In genomic region chr9:99635032-99635431, GRCh38 we compare ENCODE assay signal across 19 cellular contexts.
A peak's percentile ranks its signal among the peaks of the same experiment; 100 is the strongest.
DNase-seq lines count a peak whose midpoint lies in the region; ATAC-seq and TF ChIP-seq lines count a peak whose summit lies in the region.
"Had no signal": no experiment of that assay in that cellular context is flagged by ENCODE, and none has a peak within 500 bp of the region (broad histone marks: within the 10 kb centered on the region; RNA-seq: fewer than 3 reads in every experiment).

No MANE protein-coding gene starts in this region.

- H3K23ac ChIP-seq in IMR-90 (ENCODE audit: low read depth, low read length), result no peak overlapping the region

- no peak overlapping the region for H3K14ac ChIP-seq in IMR-90 (replicated peaks; ENCODE audit: low read depth, low read length)

- H3K9ac ChIP-seq in IMR-90 (ENCODE audit: low read depth, low read length), result no peak overlapping the region

- peak; percentile 54 for DNase-seq in AG10803 (ENCODE audit: low read depth)
- DNase-seq in IMR-90, result peak; percentile 10
- DNase-seq in brain microvascular endothelial cell, result peak; percentile 4
- peak; percentile 31 for DNase-seq in myocyte (ENCODE audit: low read depth)
- DNase-seq in activated CD4-positive, alpha-beta T cell treated with anti-CD3 and anti-CD28 coated beads, Interleukin-2, amount 10 ng/mL, durations not matched to agents 24 days and 14 days, result no peak
- no peak for DNase-seq in NCI-H187 treated with DMSO at 0.1 percent for 48 hours (lab: John Stamatoyannopoulos, UW)
- no peak for DNase-seq in Right ventricle myocardium inferior (ENCODE audit: missing footprints)
- DNase-seq: activated CD4-positive, alpha-beta T cell treated with anti-CD3 and anti-CD28 coated beads for 36 hours; activated naive CD4-positive, alpha-beta T cell treated with anti-CD3 and anti-CD28 coated beads for 36 hours; activated T-cell treated with anti-CD3 and anti-CD28 coated beads, Interleukin-2, amount 50 U/mL, for 48 hours; aorta; cerebellar nuclear complex; effector CD8-positive, alpha-beta T cell; KG1; NCI-H1694 treated with DMSO at 0.1 percent for 48 hours; NCI-H748 treated with DMSO at 0.1 percent for 48 hours; nucleus accumbens; SHP77 had no signal

- no peak overlapping the region for H2BK120ac ChIP-seq in IMR-90 (ENCODE audit: low read depth, low read length)

- peaks cover 2% of the 10 kb centered on the region; the same call in 1 of the 2 replicates for H3K27me3 ChIP-seq in IMR-90 (ENCODE audit: control insufficient read depth, insufficient read depth, low read length)
- H3K27me3 ChIP-seq in brain microvascular endothelial cell (replicated peaks), result no peaks in the 10 kb centered on the region

- H4K91ac ChIP-seq in IMR-90 (ENCODE audit: insufficient read depth, low read depth, low read length), result no peak overlapping the region

- no peak overlapping the region for H3K4me3 Mint-ChIP-seq in activated CD4-positive, alpha-beta T cell treated with anti-CD3 and anti-CD28 coated beads, Interleukin-2, amount 10 ng/mL, durations not matched to agents 24 days and 14 days
- H3K4me3 Mint-ChIP-seq: activated CD4-positive, alpha-beta T cell treated with anti-CD3 and anti-CD28 coated beads for 36 hours; activated naive CD4-positive, alpha-beta T cell treated with anti-CD3 and anti-CD28 coated beads for 36 hours had no signal

- H3K4me3 ChIP-seq in AG10803 (ENCODE audit: low read length) (no peak overlapping the region), IMR-90 (ENCODE audit: insufficient read depth, low read depth, low read length) (no peak overlapping the region), brain microvascular endothelial cell (ENCODE audit: low read depth, low read length) (no peak overlapping the region)

- H3K27me3 Mint-ChIP-seq in activated CD4-positive, alpha-beta T cell treated with anti-CD3 and anti-CD28 coated beads, Interleukin-2, amount 10 ng/mL, durations not matched to agents 24 days and 14 days, result peaks cover 6% of the 10 kb centered on the region

- no peaks in the 10 kb centered on the region for H3K9me3 Mint-ChIP-seq in activated CD4-positive, alpha-beta T cell treated with anti-CD3 and anti-CD28 coated beads, Interleukin-2, amount 10 ng/mL, durations not matched to agents 24 days and 14 days
- H3K9me3 Mint-ChIP-seq: activated naive CD4-positive, alpha-beta T cell treated with anti-CD3 and anti-CD28 coated beads for 36 hours had no signal

- TF ChIP-seq POLR2A in IMR-90 (IDR thresholded peaks at IDR 0.05; ENCODE audit: low read depth, low read length), result no peak

- no peak overlapping the region for H2AFZ ChIP-seq in IMR-90 (replicated peaks; ENCODE audit: low read length, poor library complexity)

- no peaks in the 10 kb centered on the region for H4K20me1 ChIP-seq in IMR-90 (ENCODE audit: insufficient read depth, low read length)

- WGBS in IMR-90 (ENCODE audit: extremely low coverage in 2 of 2, insufficient read length in 1 of 2), 2 experiments, result 20% methylated on average over 1 of the region's 3 CpGs; no CpG with 5 or more reads in 1 of the 2 experiments

- H2AK9ac ChIP-seq in IMR-90 (replicated peaks; ENCODE audit: low read depth, low read length, poor library complexity), result no peak overlapping the region

- H3K4ac ChIP-seq in IMR-90 (ENCODE audit: low read depth, low read length), result no peak overlapping the region

- no peak overlapping the region for H2BK20ac ChIP-seq in IMR-90 (ENCODE audit: low read depth, low read length)

- dilution Hi-C loops in IMR-90 (cut with HindIII; ENCODE audit: low sequenced_read_pairs, unreplicated experiment), result no loop called here

- H4K5ac ChIP-seq in IMR-90 (ENCODE audit: low read depth, low read length), result no peak overlapping the region

- ATAC-seq in IMR-90 (ENCODE audit: low read depth), result no peak; the same call in 1 of the 2 replicates
- no peak for ATAC-seq in Right ventricle myocardium inferior
- no peak for ATAC-seq in GM18498 (IDR thresholded peaks at IDR 0.05; ENCODE audit: unreplicated experiment)
- ATAC-seq: activated CD4-positive, alpha-beta T cell treated with anti-CD3 and anti-CD28 coated beads for 36 hours had no signal

- POLR2A ChIA-PET in IMR-90 (lab: Charles Lee; ENCODE audit: unreplicated experiment), result no interaction called here

- no peaks in the 10 kb centered on the region for H3K9me3 ChIP-seq in IMR-90 (ENCODE audit: control insufficient read depth, insufficient read depth, low read length)

- H3K36me3 ChIP-seq in IMR-90 (ENCODE audit: control insufficient read depth, insufficient read depth, low read length) (no peaks in the 10 kb centered on the region), brain microvascular endothelial cell (replicated peaks) (no peaks in the 10 kb centered on the region)

- H2BK15ac ChIP-seq in IMR-90 (ENCODE audit: low read depth, low read length), result no peak overlapping the region

- H2BK5ac ChIP-seq in IMR-90 (ENCODE audit: low read depth, low read length, poor library complexity, severe bottlenecking), result no peak overlapping the region

- H3K4me1 Mint-ChIP-seq in activated CD4-positive, alpha-beta T cell treated with anti-CD3 and anti-CD28 coated beads, Interleukin-2, amount 10 ng/mL, durations not matched to agents 24 days and 14 days, result no peaks in the 10 kb centered on the region
- H3K4me1 Mint-ChIP-seq: activated CD4-positive, alpha-beta T cell treated with anti-CD3 and anti-CD28 coated beads for 36 hours had no signal

- H3K27ac ChIP-seq in IMR-90 (ENCODE audit: insufficient read depth, low read length) (no peak overlapping the region), brain microvascular endothelial cell (no peak overlapping the region)

- H3K56ac ChIP-seq in IMR-90 (ENCODE audit: extremely low read depth, insufficient read depth, low read length), result no peak overlapping the region

- no peaks in the 10 kb centered on the region for H3K9me1 ChIP-seq in IMR-90 (ENCODE audit: insufficient read depth, low read length)

- BruUV-seq in IMR-90 (replicated peaks; lab: Mats Ljungman, UMichigan), result no TSS peak

- TF ChIP-seq CTCF in AG10803 (conservative IDR thresholded peaks at IDR 0.05; ENCODE audit: low read length) (no peak), IMR-90 (conservative IDR thresholded peaks at IDR 0.05; ENCODE audit: low read depth, low read length) (no peak), brain microvascular endothelial cell (IDR thresholded peaks at IDR 0.05; ENCODE audit: low read depth, low read length, missing control alignments) (no peak)

- TF ChIP-seq RAD21 in IMR-90 (IDR thresholded peaks at IDR 0.05; ENCODE audit: low read length), result no peak

- CTCF ChIA-PET in IMR-90 (lab: Yijun Ruan, JAX), result no interaction called here

- intact Hi-C loops in IMR-90 (cut with micrococcal nuclease) (no loop called here), Right ventricle myocardium inferior (cut with DNase I) (no loop called here)
- intact Hi-C loops in activated CD4-positive, alpha-beta T cell treated with anti-CD3 and anti-CD28 coated beads, Interleukin-2, amount 10 ng/mL, durations not matched to agents 24 days and 14 days (cut with micrococcal nuclease), result no loop called here

- no peaks in the 10 kb centered on the region for H3K36me3 Mint-ChIP-seq in activated CD4-positive, alpha-beta T cell treated with anti-CD3 and anti-CD28 coated beads, Interleukin-2, amount 10 ng/mL, durations not matched to agents 24 days and 14 days (ENCODE audit: low read depth)

- H3K27ac Mint-ChIP-seq in activated CD4-positive, alpha-beta T cell treated with anti-CD3 and anti-CD28 coated beads, Interleukin-2, amount 10 ng/mL, durations not matched to agents 24 days and 14 days, result no peak overlapping the region
- H3K27ac Mint-ChIP-seq: activated CD4-positive, alpha-beta T cell treated with anti-CD3 and anti-CD28 coated beads for 36 hours; activated naive CD4-positive, alpha-beta T cell treated with anti-CD3 and anti-CD28 coated beads for 36 hours had no signal

- H2AK5ac ChIP-seq in IMR-90 (ENCODE audit: low read depth, low read length), result no peak overlapping the region

- no peak overlapping the region for H3K18ac ChIP-seq in IMR-90 (ENCODE audit: low read depth, low read length)

- in situ Hi-C loops in IMR-90 (cut with MboI; ENCODE audit: low sequenced_read_pairs) (no loop called here), brain microvascular endothelial cell (cut with HindIII; ENCODE audit: low pct_ligation_motif_present, low sequenced_read_pairs) (no loop called here)

- H3K79me1 ChIP-seq in IMR-90 (ENCODE audit: low read depth in 1 of 2, low read length in 2 of 2), result no peaks in the 10 kb centered on the region

- H3K4me1 ChIP-seq in IMR-90 (ENCODE audit: control insufficient read depth, insufficient read depth, low read length), result no peaks in the 10 kb centered on the region

- no peak overlapping the region for H4K8ac ChIP-seq in IMR-90 (ENCODE audit: low read depth in 2 of 2, low read length in 2 of 2)

- H3K4me2 ChIP-seq in IMR-90 (ENCODE audit: low read depth, low read length), result no peak overlapping the region

TF ChIP-seq in IMR-90, 13 proteins besides CTCF, POLR2A, EP300 and RAD21:
- TF ChIP-seq MXI1 (IDR thresholded peaks at IDR 0.05; ENCODE audit: borderline replicate concordance, low read depth, low read length) (no peak), ELK1 (IDR thresholded peaks at IDR 0.05; ENCODE audit: borderline replicate concordance, low read depth, low read length) (no peak), CHD1 (IDR thresholded peaks at IDR 0.05; ENCODE audit: low read depth, low read length) (no peak), BHLHE40 (IDR thresholded peaks at IDR 0.05; ENCODE audit: low read depth, low read length) (no peak), MAZ (IDR thresholded peaks at IDR 0.05; ENCODE audit: borderline replicate concordance, low read depth, low read length) (no peak), NFE2L2 (IDR thresholded peaks at IDR 0.05; ENCODE audit: low read depth, low read length) (no peak), MAFK (IDR thresholded peaks at IDR 0.05; ENCODE audit: low read depth, low read length) (no peak), RCOR1 (IDR thresholded peaks at IDR 0.05; ENCODE audit: insufficient replicate concordance, low read length) (no peak), RFX5 (IDR thresholded peaks at IDR 0.05; ENCODE audit: low read depth, low read length) (no peak), FOS (IDR thresholded peaks at IDR 0.05; ENCODE audit: low read depth, low read length) (no peak)

Comparison
In these comparisons a context has a peak if more than half of its experiments do, and no peak if none do; other contexts are left out.
1. DNase-seq: peak in AG10803 (single experiment), IMR-90 (single experiment), brain microvascular endothelial cell (single experiment) and myocyte (single experiment); none in activated CD4-positive, alpha-beta T cell treated with anti-CD3 and anti-CD28 coated beads, Interleukin-2, amount 10 ng/mL, durations not matched to agents 24 days and 14 days (single experiment), NCI-H187 treated with DMSO at 0.1 percent for 48 hours (single experiment) and Right ventricle myocardium inferior (single experiment).